In the genomic region with DNA sequence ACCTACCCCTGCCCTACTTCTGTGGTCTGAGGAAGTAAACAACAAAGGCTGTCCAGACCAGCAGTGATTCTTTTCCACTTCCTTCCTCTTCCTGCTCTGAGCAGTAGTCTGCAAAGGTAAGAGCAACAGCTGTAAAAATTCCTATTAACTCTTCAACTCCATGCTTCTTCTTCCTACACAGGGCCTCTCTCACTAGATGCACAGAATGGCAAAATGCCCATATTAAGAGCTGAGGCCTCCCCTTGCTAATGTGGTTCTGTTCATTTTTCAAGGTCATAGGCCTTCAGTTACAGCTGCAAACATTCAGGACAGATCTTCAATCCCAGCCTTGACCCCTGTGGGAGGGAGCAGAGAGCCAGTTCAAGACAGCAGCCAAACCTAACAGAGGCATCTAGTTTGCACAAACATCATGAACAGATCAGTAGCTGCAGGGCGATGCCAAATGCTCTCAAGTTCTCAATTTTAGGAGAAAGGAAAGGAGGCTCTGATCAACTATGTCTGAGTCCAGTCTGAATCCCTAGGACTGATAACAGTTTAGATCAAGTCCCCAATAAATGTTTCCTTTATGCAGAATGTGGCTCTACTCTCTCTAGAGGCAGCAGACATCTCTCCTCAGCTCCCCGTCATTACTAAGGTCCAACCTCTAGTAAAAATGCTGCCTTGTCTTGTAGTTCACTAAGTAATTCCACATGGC, we compare ENCODE assay signal across 16 cellular contexts. TPM values are rescaled to one million over a fixed set of nuclear protein-coding genes. Genes with fewer than 3 reads are reported as not detected.
DNase-seq lines count a peak whose midpoint lies in the region; ATAC-seq and TF ChIP-seq lines count a peak whose summit lies in the region.
"Had no signal": no experiment of that assay in that cellular context is flagged by ENCODE, and none has a peak within 500 bp of the region (broad histone marks: within the 10 kb centered on the region; RNA-seq: fewer than 3 reads in every experiment).

No MANE protein-coding gene starts in this region.

- in situ Hi-C loops in IMR-90 (cut with MboI; ENCODE audit: low sequenced_read_pairs) = no loop called here

- TF ChIP-seq POLR2A in IMR-90 (IDR thresholded peaks at IDR 0.05; ENCODE audit: low read depth, low read length) = no peak

- H3K18ac ChIP-seq in IMR-90 (ENCODE audit: low read depth, low read length) (no peak overlapping the region; the same call in 1 of the 2 replicates), trophoblast cell (ENCODE audit: low read length) (no peak overlapping the region)

- DNase-seq in IMR-90 = no peak
- peak; percentile 74 for DNase-seq in left kidney (ENCODE audit: low read depth, low spot score)
- DNase-seq in trophoblast cell = no peak
- no peak for DNase-seq in middle frontal gyrus (ENCODE audit: extremely low spot score, low spot score)
- DNase-seq in activated CD4-positive, alpha-beta T cell treated with anti-CD3 and anti-CD28 coated beads, Interleukin-2, amount 10 ng/mL, durations not matched to agents 7 days and 5 days = no peak
- DNase-seq in UCSD-AML1 (lab: John Stamatoyannopoulos, UW; ENCODE audit: unreplicated experiment) = no peak
- DNase-seq in CD1c-positive myeloid dendritic cell (ENCODE audit: extremely low spot score) = no peak
- DNase-seq: activated gamma-delta T cell treated with Interleukin-2 at 50 U/mL for 16 hours, caudate nucleus, DMS79, erythroblast, NCI-H1694 treated with DMSO at 0.1 percent for 48 hours, NCI-H526 treated with DMSO at 0.1 percent for 48 hours had no signal

- H3K9me1 ChIP-seq in IMR-90 (ENCODE audit: insufficient read depth, low read length) = no peaks in the 10 kb centered on the region; the same call in 1 of the 2 replicates

- H3K79me1 ChIP-seq in IMR-90 (ENCODE audit: low read depth in 1 of 2, low read length in 2 of 2) = no peaks in the 10 kb centered on the region
- peaks cover 5% of the 10 kb centered on the region for H3K79me1 ChIP-seq in trophoblast cell (ENCODE audit: low read length)

- peaks cover 38% of the 10 kb centered on the region for H3K36me3 Mint-ChIP-seq in dendritic cell treated with granulocyte-macrophage colony-stimulating factor and Interleukin-4, amounts not matched to agents 40 ng/mL and 50 ng/mL, for 4 days (ENCODE audit: low read depth)
- no peaks in the 10 kb centered on the region for H3K36me3 Mint-ChIP-seq in activated CD4-positive, alpha-beta T cell treated with anti-CD3 and anti-CD28 coated beads, Interleukin-2, amount 10 ng/mL, durations not matched to agents 7 days and 5 days (ENCODE audit: low read depth)

- H4K91ac ChIP-seq in IMR-90 (ENCODE audit: insufficient read depth, low read depth, low read length) = no peak overlapping the region
- peak overlapping the region; percentile 67 for H4K91ac ChIP-seq in trophoblast cell (ENCODE audit: low read depth, low read length)

- intact Hi-C loops in IMR-90 (cut with micrococcal nuclease) = loop anchor here (5.0 kb wide), 1 partner anchor 92 kb away; no protein-coding TSS in a partner anchor
- intact Hi-C loops in dendritic cell treated with granulocyte-macrophage colony-stimulating factor and Interleukin-4, amounts not matched to agents 40 ng/mL and 50 ng/mL, for 4 days (cut with micrococcal nuclease) = no loop called here

- no peak overlapping the region for H2BK120ac ChIP-seq in IMR-90 (ENCODE audit: low read depth, low read length)
- H2BK120ac ChIP-seq in trophoblast cell (ENCODE audit: insufficient read depth, low read length, poor library complexity) = peak overlapping the region; percentile 48

- H3K4me3 Mint-ChIP-seq in dendritic cell treated with granulocyte-macrophage colony-stimulating factor and Interleukin-4, amounts not matched to agents 40 ng/mL and 50 ng/mL, for 4 days = no peak overlapping the region
- H3K4me3 Mint-ChIP-seq in activated CD4-positive, alpha-beta T cell treated with anti-CD3 and anti-CD28 coated beads, Interleukin-2, amount 10 ng/mL, durations not matched to agents 7 days and 5 days = no peak overlapping the region
- H3K4me3 Mint-ChIP-seq: T-helper 2 cell treated with Interferon-gamma antibody and Interleukin-4, amounts not matched to agents 5 μg/mL and 100 μg/mL, for 36 hours had no signal

- no peaks in the 10 kb centered on the region for H3K27me3 Mint-ChIP-seq in dendritic cell treated with granulocyte-macrophage colony-stimulating factor and Interleukin-4, amounts not matched to agents 40 ng/mL and 50 ng/mL, for 4 days
- no peaks in the 10 kb centered on the region for H3K27me3 Mint-ChIP-seq in activated CD4-positive, alpha-beta T cell treated with anti-CD3 and anti-CD28 coated beads, Interleukin-2, amount 10 ng/mL, durations not matched to agents 7 days and 5 days

- H3K14ac ChIP-seq in IMR-90 (replicated peaks; ENCODE audit: low read depth, low read length) = no peak overlapping the region
- peak overlapping the region; percentile 50 for H3K14ac ChIP-seq in trophoblast cell (ENCODE audit: low read length)

- POLR2A ChIA-PET in IMR-90 (lab: Charles Lee; ENCODE audit: unreplicated experiment) = no interaction called here
- POLR2A ChIA-PET in activated CD4-positive, alpha-beta T cell treated with anti-CD3 and anti-CD28 coated beads, Interleukin-2, amount 10 ng/mL, durations not matched to agents 7 days and 5 days (lab: Charles Lee) = no interaction called here

- no peak overlapping the region for H3K56ac ChIP-seq in IMR-90 (ENCODE audit: extremely low read depth, insufficient read depth, low read length)

- peaks cover 6% of the 10 kb centered on the region; the same call in 1 of the 2 replicates for H3K4me1 ChIP-seq in IMR-90 (ENCODE audit: control insufficient read depth, insufficient read depth, low read length)
- H3K4me1 ChIP-seq in trophoblast cell (ENCODE audit: control insufficient read depth in 1 of 2, insufficient read depth in 2 of 2, low read length in 2 of 2) = peaks cover 9 to 11% of the 10 kb centered on the region in 2 experiments

- BruUV-seq in IMR-90 (replicated peaks; lab: Mats Ljungman, UMichigan) = no TSS peak

- H3K4me2 ChIP-seq in IMR-90 (ENCODE audit: low read depth, low read length) = no peak overlapping the region
- H3K4me2 ChIP-seq in trophoblast cell (ENCODE audit: low read length) = no peak overlapping the region
- H3K4me2 ChIP-seq: KMS-11 had no signal

- no peak overlapping the region for H3K23ac ChIP-seq in IMR-90 (ENCODE audit: low read depth, low read length)
- H3K23ac ChIP-seq in trophoblast cell (ENCODE audit: low read length) = no peak overlapping the region

- H2AFZ ChIP-seq in IMR-90 (replicated peaks; ENCODE audit: low read length, poor library complexity) (no peak overlapping the region), trophoblast cell (ENCODE audit: insufficient read depth, low read length, poor library complexity) (peak overlapping the region; percentile 54)

- H3K27ac Mint-ChIP-seq in dendritic cell treated with granulocyte-macrophage colony-stimulating factor and Interleukin-4, amounts not matched to agents 40 ng/mL and 50 ng/mL, for 4 days = peak overlapping the region; percentile 1
- H3K27ac Mint-ChIP-seq in activated CD4-positive, alpha-beta T cell treated with anti-CD3 and anti-CD28 coated beads, Interleukin-2, amount 10 ng/mL, durations not matched to agents 7 days and 5 days = no peak overlapping the region
- H3K27ac Mint-ChIP-seq: T-helper 2 cell treated with Interferon-gamma antibody and Interleukin-4, amounts not matched to agents 5 μg/mL and 100 μg/mL, for 36 hours had no signal

- H3K4me3 ChIP-seq in IMR-90 (ENCODE audit: insufficient read depth, low read depth, low read length) (no peak overlapping the region), trophoblast cell (ENCODE audit: low read depth, low read length) (no peak overlapping the region)

- H3K79me2 ChIP-seq in trophoblast cell (ENCODE audit: control insufficient read depth, insufficient read depth, low read length, poor library complexity) = no peaks in the 10 kb centered on the region

- no peak overlapping the region for H2BK20ac ChIP-seq in IMR-90 (ENCODE audit: low read depth, low read length)

- H3K9me3 ChIP-seq in IMR-90 (ENCODE audit: control insufficient read depth, insufficient read depth, low read length) (no peaks in the 10 kb centered on the region), trophoblast cell (ENCODE audit: insufficient read depth, low read depth, low read length) (no peaks in the 10 kb centered on the region)

- H2BK12ac ChIP-seq in trophoblast cell (ENCODE audit: low read length) = peak overlapping the region; percentile 53

- peaks cover 8% of the 10 kb centered on the region for H3K36me3 ChIP-seq in IMR-90 (ENCODE audit: control insufficient read depth, insufficient read depth, low read length)
- peaks cover 3 to 7% of the 10 kb centered on the region in 2 experiments for H3K36me3 ChIP-seq in trophoblast cell (ENCODE audit: control insufficient read depth in 1 of 2, insufficient read depth in 2 of 2, low read length in 2 of 2)

- H2BK15ac ChIP-seq in IMR-90 (ENCODE audit: low read depth, low read length) = no peak overlapping the region

- H3K4me1 Mint-ChIP-seq in dendritic cell treated with granulocyte-macrophage colony-stimulating factor and Interleukin-4, amounts not matched to agents 40 ng/mL and 50 ng/mL, for 4 days (ENCODE audit: low read depth) = peaks cover 24% of the 10 kb centered on the region
- peaks cover 10% of the 10 kb centered on the region for H3K4me1 Mint-ChIP-seq in activated CD4-positive, alpha-beta T cell treated with anti-CD3 and anti-CD28 coated beads, Interleukin-2, amount 10 ng/mL, durations not matched to agents 7 days and 5 days

- TF ChIP-seq RAD21 in IMR-90 (IDR thresholded peaks at IDR 0.05; ENCODE audit: low read length) = no peak

- no peak overlapping the region for H2AK5ac ChIP-seq in IMR-90 (ENCODE audit: low read depth, low read length)
- H2AK5ac ChIP-seq in trophoblast cell (ENCODE audit: low read length) = peak overlapping the region; percentile 40

- TF ChIP-seq CTCF in IMR-90 (conservative IDR thresholded peaks at IDR 0.05; ENCODE audit: low read depth, low read length) = no peak

- H3K27ac ChIP-seq in IMR-90 (ENCODE audit: insufficient read depth, low read length) (peak overlapping the region; percentile 29; the same call in 1 of the 2 replicates), trophoblast cell (ENCODE audit: low read depth, low read length) (no peak overlapping the region)
- H3K27ac ChIP-seq: KMS-11 had no signal

- no peaks in the 10 kb centered on the region for H3K9me3 Mint-ChIP-seq in dendritic cell treated with granulocyte-macrophage colony-stimulating factor and Interleukin-4, amounts not matched to agents 40 ng/mL and 50 ng/mL, for 4 days
- no peaks in the 10 kb centered on the region for H3K9me3 Mint-ChIP-seq in activated CD4-positive, alpha-beta T cell treated with anti-CD3 and anti-CD28 coated beads, Interleukin-2, amount 10 ng/mL, durations not matched to agents 7 days and 5 days
- H3K9me3 Mint-ChIP-seq: T-helper 2 cell treated with Interferon-gamma antibody and Interleukin-4, amounts not matched to agents 5 μg/mL and 100 μg/mL, for 36 hours had no signal

- no peak overlapping the region; the same call in 1 of the 2 replicates for H3K4ac ChIP-seq in IMR-90 (ENCODE audit: low read depth, low read length)
- H3K4ac ChIP-seq in trophoblast cell (ENCODE audit: low read depth, low read length) = no peak overlapping the region

- H4K20me1 ChIP-seq in IMR-90 (ENCODE audit: insufficient read depth, low read length) = no peaks in the 10 kb centered on the region

- H2BK5ac ChIP-seq in IMR-90 (ENCODE audit: low read depth, low read length, poor library complexity, severe bottlenecking) (no peak overlapping the region), trophoblast cell (ENCODE audit: low read depth, low read length, poor library complexity) (no peak overlapping the region)

- no CpG with 5 or more reads among the region's 2 CpGs for WGBS in IMR-90 (ENCODE audit: extremely low coverage in 2 of 2, insufficient read length in 1 of 2), 2 experiments
- no CpG with 5 or more reads among the region's 2 CpGs for WGBS in trophoblast cell (ENCODE audit: extremely low coverage, insufficient coverage, insufficient read length)

- H4K8ac ChIP-seq in IMR-90 (ENCODE audit: low read depth in 2 of 2, low read length in 2 of 2) (no peak overlapping the region; a peak in 1 of 4 replicates), trophoblast cell (ENCODE audit: low read depth, low read length) (peak overlapping the region; percentile 17)

- H4K5ac ChIP-seq in IMR-90 (ENCODE audit: low read depth, low read length) = no peak overlapping the region

- H4K12ac ChIP-seq in trophoblast cell (ENCODE audit: low read depth, low read length) = peak overlapping the region; percentile 50

- peak; percentile 72 for ATAC-seq in IMR-90 (ENCODE audit: low read depth)

- H3K9ac ChIP-seq in IMR-90 (ENCODE audit: low read depth, low read length) (no peak overlapping the region), trophoblast cell (ENCODE audit: low read length) (no peak overlapping the region)
- H3K9ac ChIP-seq: KMS-11 had no signal

- dilution Hi-C loops in IMR-90 (cut with HindIII; ENCODE audit: low sequenced_read_pairs, unreplicated experiment) = no loop called here

- CTCF ChIA-PET in IMR-90 (lab: Yijun Ruan, JAX) = interaction anchor here (1.0 to 1.8 kb wide), 2 partner anchors 38 to 69 kb away, joined by 3 to 4 read pairs; no protein-coding TSS in a partner anchor
- CTCF ChIA-PET in activated CD4-positive, alpha-beta T cell treated with anti-CD3 and anti-CD28 coated beads, Interleukin-2, amount 10 ng/mL, durations not matched to agents 7 days and 5 days (lab: Charles Lee) = no interaction called here

- H2AK9ac ChIP-seq in IMR-90 (replicated peaks; ENCODE audit: low read depth, low read length, poor library complexity) = no peak overlapping the region

- H3K27me3 ChIP-seq in IMR-90 (ENCODE audit: control insufficient read depth, insufficient read depth, low read length) (no peaks in the 10 kb centered on the region), trophoblast cell (ENCODE audit: insufficient read depth, low read length) (no peaks in the 10 kb centered on the region)

RNA-seq across cellular contexts. Expression of a gene that starts 20.9 kb away (rescaled TPM):
- 3.9 and 5.0 TPM in 2 replicates for total RNA-seq in IMR-90 (2012; rRNA removed)
- polyA plus RNA-seq in IMR-90 (2012; rRNA removed) = 1.3 and 1.5 TPM in 2 replicates
- 1.0 and 1.5 TPM in 2 replicates for polyA plus RNA-seq in IMR-90 (2012; cell fraction: cytosol; rRNA removed)
- polyA plus RNA-seq in IMR-90 (2012; cell fraction: nucleus; rRNA removed; ENCODE audit: low replicate concordance) = 0.25 and 1.4 TPM in 2 replicates
- polyA plus RNA-seq in trophoblast cell (2013) = 313 and 338 TPM in 2 replicates
- 1 to 10 TPM; 2.6 to 3.2 TPM for total RNA-seq in activated CD4-positive, alpha-beta T cell treated with anti-CD3 and anti-CD28 coated beads, Interleukin-2, amount 10 ng/mL, durations not matched to agents 7 days and 5 days
